ENCODE assay signal across 9 cellular contexts in genomic region chr12:54431911-54432814, GRCh38. TPM values are rescaled to one million over a fixed set of nuclear protein-coding genes. Genes with fewer than 3 reads are reported as not detected.
DNase-seq lines count a peak whose midpoint lies in the region; ATAC-seq and FAIRE-seq lines count a peak whose summit lies in the region.
"Had no signal": no experiment of that assay in that cellular context is flagged by ENCODE, and none has a peak within 500 bp of the region (broad histone marks: within the 10 kb centered on the region; RNA-seq: fewer than 3 reads in every experiment).

No MANE protein-coding gene starts in this region.

- H3K9me3 ChIP-seq in ectodermal cell (ENCODE audit: control insufficient read depth, low read length) (no peaks in the 10 kb centered on the region), muscle layer of duodenum (ENCODE audit: control insufficient read depth in 1 of 2, low read length in 2 of 2) (no peaks in the 10 kb centered on the region)

- H3K36me3 ChIP-seq in ectodermal cell (ENCODE audit: control insufficient read depth, insufficient read depth, low read length) = no peaks in the 10 kb centered on the region
- H3K36me3 ChIP-seq in muscle layer of duodenum (ENCODE audit: control insufficient read depth in 1 of 2, insufficient read depth in 2 of 2, low read length in 2 of 2) = no peaks in the 10 kb centered on the region

- FAIRE-seq in GM19239 (lab: Jason Lieb, UNC) = no peak

- H3K27ac ChIP-seq in ectodermal cell (ENCODE audit: insufficient read depth, low read depth, low read length, poor library complexity, severe bottlenecking) = peak overlapping the region; percentile 65
- peak overlapping the region; percentile 82 for H3K27ac ChIP-seq in muscle layer of duodenum (ENCODE audit: low read length)
- H3K27ac ChIP-seq: PC-9 had no signal

- DNase-seq in AG08395 (ENCODE audit: low spot score) (peak; percentile 62), M059J (ENCODE audit: low read depth) (peak; percentile 88), NCI-H2029 treated with DMSO at 0.1 percent for 48 hours (lab: John Stamatoyannopoulos, UW) (no peak), Kasumi-1 (lab: John Stamatoyannopoulos, UW) (no peak), GM19239 (ENCODE audit: insufficient read length, low spot score) (no peak)

- 53 to 60% methylated on average over 9 of the region's 9 CpGs for WGBS in ectodermal cell, 2 experiments

- H3K27me3 ChIP-seq in ectodermal cell (ENCODE audit: control insufficient read depth, insufficient read depth, low read length, poor library complexity, severe bottlenecking) = no peaks in the 10 kb centered on the region
- no peaks in the 10 kb centered on the region for H3K27me3 ChIP-seq in muscle layer of duodenum (ENCODE audit: low read depth, low read length)

- ATAC-seq in HG03045 (IDR thresholded peaks at IDR 0.05; ENCODE audit: unreplicated experiment) = no peak

- H3K4me1 ChIP-seq in ectodermal cell (ENCODE audit: control insufficient read depth, insufficient read depth, low read length) (peaks cover 28% of the 10 kb centered on the region), muscle layer of duodenum (ENCODE audit: control insufficient read depth in 1 of 2, insufficient read depth in 2 of 2, low read length in 2 of 2) (peaks cover 9 to 26% of the 10 kb centered on the region in 2 donors)

- H3K4me3 ChIP-seq in ectodermal cell (ENCODE audit: insufficient read depth, low read depth, low read length) (no peak overlapping the region), muscle layer of duodenum (ENCODE audit: low read depth in 1 of 2, low read length in 2 of 2) (peak overlapping the region in 1 of 2 donors; percentile 23)
- H3K4me3 ChIP-seq: PC-9 had no signal

RNA-seq across cellular contexts. Expression of gene ITGA5, which starts 13.1 kb away (rescaled TPM):
- total RNA-seq in M059J (2014; rRNA removed; shearing (Covaris generic)) = 419 and 625 TPM in 2 replicates
- polyA plus RNA-seq in ectodermal cell (2013, experiment 1 of 4) = 93.8 TPM
- 102 TPM for polyA plus RNA-seq in ectodermal cell (2013, experiment 2 of 4)
- 70.6 TPM for polyA plus RNA-seq in ectodermal cell (2013, experiment 3 of 4)
- 73.7 TPM for polyA plus RNA-seq in ectodermal cell (2013, experiment 4 of 4)

RNA-seq across cellular contexts. Expression of gene GTSF1, which starts 41.2 kb away (rescaled TPM):
- total RNA-seq in M059J (2014; rRNA removed; shearing (Covaris generic)) = not detected in 2 replicates
- not detected for polyA plus RNA-seq in ectodermal cell (2013, experiment 1 of 4)
- polyA plus RNA-seq in ectodermal cell (2013, experiment 2 of 4) = not detected
- polyA plus RNA-seq in ectodermal cell (2013, experiment 3 of 4) = not detected
- polyA plus RNA-seq in ectodermal cell (2013, experiment 4 of 4) = not detected
- total RNA-seq: PC-9 had no signal

RNA-seq across cellular contexts. Expression of gene ZNF385A, which starts 47.6 kb away (rescaled TPM):
- total RNA-seq in M059J (2014; rRNA removed; shearing (Covaris generic)) = 0.71 and 4.6 TPM in 2 replicates
- 59.3 TPM for polyA plus RNA-seq in ectodermal cell (2013, experiment 1 of 4)
- 54.5 TPM for polyA plus RNA-seq in ectodermal cell (2013, experiment 2 of 4)
- 48.9 TPM for polyA plus RNA-seq in ectodermal cell (2013, experiment 3 of 4)
- 46.6 TPM for polyA plus RNA-seq in ectodermal cell (2013, experiment 4 of 4)

Comparison
In these comparisons a context has a peak if more than half of its experiments do, and no peak if none do; other contexts are left out.
1. DNase-seq: peak in AG08395 (single experiment) and M059J (single experiment); none in NCI-H2029 treated with DMSO at 0.1 percent for 48 hours (single experiment), Kasumi-1 (0 of 2) and GM19239 (single experiment).